ENCODE assay signal across 15 cellular contexts in the genomic region with DNA sequence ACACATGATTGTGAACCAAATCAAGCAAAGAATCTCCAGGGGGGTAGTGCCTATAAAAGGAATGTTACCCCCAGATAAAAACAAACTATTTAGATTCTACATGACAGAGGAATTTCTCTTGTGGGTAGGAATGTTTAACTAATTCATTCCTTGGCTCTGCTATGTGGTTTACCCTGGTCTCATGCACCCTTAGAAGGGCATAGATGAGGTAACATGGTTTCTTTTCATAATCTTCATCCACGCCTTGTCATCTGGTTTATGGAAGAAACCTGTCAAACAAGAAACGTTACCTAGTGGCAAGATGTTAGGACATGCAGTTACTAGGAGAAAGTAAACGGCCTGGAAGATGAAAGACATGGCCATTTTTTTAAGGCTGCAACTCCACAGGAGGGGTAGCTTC. TPM values are rescaled to one million over a fixed set of nuclear protein-coding genes. Genes with fewer than 3 reads are reported as not detected.
A peak's percentile ranks its signal among the peaks of the same experiment; 100 is the strongest.
DNase-seq lines count a peak whose midpoint lies in the region; ATAC-seq and TF ChIP-seq lines count a peak whose summit lies in the region.
"Had no signal": no experiment of that assay in that cellular context is flagged by ENCODE, and none has a peak within 500 bp of the region (broad histone marks: within the 10 kb centered on the region; RNA-seq: fewer than 3 reads in every experiment).

No MANE protein-coding gene starts in this region.

- H3K4me3 Mint-ChIP-seq in activated T-cell treated with anti-CD3 and anti-CD28 coated beads, Interleukin-2, amount 50 U/mL, for 24 hours, result no peak overlapping the region
- H3K4me3 Mint-ChIP-seq: activated CD8-positive, alpha-beta T cell treated with anti-CD3 and anti-CD28 coated beads, Interleukin-2, amount 10 ng/mL, durations not matched to agents 7 days and 5 days; IgD-negative memory B cell; nephron had no signal

- POLR2A ChIA-PET in GM10248 (lab: Yijun Ruan, JAX), result no interaction called here

- ATAC-seq in HG03460 (IDR thresholded peaks at IDR 0.05; ENCODE audit: unreplicated experiment), result no peak
- ATAC-seq: activated CD8-positive, alpha-beta T cell treated with anti-CD3 and anti-CD28 coated beads, Interleukin-2, amount 10 ng/mL, durations not matched to agents 7 days and 5 days had no signal

- no peak overlapping the region for H3K27ac Mint-ChIP-seq in activated T-cell treated with anti-CD3 and anti-CD28 coated beads, Interleukin-2, amount 50 U/mL, for 24 hours
- H3K27ac Mint-ChIP-seq: activated CD8-positive, alpha-beta T cell treated with anti-CD3 and anti-CD28 coated beads, Interleukin-2, amount 10 ng/mL, durations not matched to agents 7 days and 5 days; IgD-negative memory B cell; nephron had no signal

- CTCF ChIA-PET in GM10248 (lab: Yijun Ruan, JAX), result no interaction called here

- H3K36me3 Mint-ChIP-seq in activated T-cell treated with anti-CD3 and anti-CD28 coated beads, Interleukin-2, amount 50 U/mL, for 24 hours (ENCODE audit: low read depth), result no peaks in the 10 kb centered on the region

- DNase-seq in A172 (ENCODE audit: low spot score) (peak; percentile 60), HFF-Myc (ENCODE audit: extremely low read depth, low read depth) (peak; percentile 16), amniotic epithelial cell (ENCODE audit: low read depth) (peak; percentile 94), iris pigment epithelial cell (ENCODE audit: low read depth) (peak; percentile 61), GM10248 (ENCODE audit: extremely low spot score) (no peak)
- DNase-seq in activated T-cell treated with anti-CD3 and anti-CD28 coated beads, Interleukin-2, amount 50 U/mL, for 48 hours, result no peak
- DNase-seq in activated T-cell treated with anti-CD3 and anti-CD28 coated beads, Interleukin-2, amount 50 U/mL, for 24 hours, result no peak
- DNase-seq: activated CD8-positive, alpha-beta T cell treated with anti-CD3 and anti-CD28 coated beads, Interleukin-2, amount 10 ng/mL, durations not matched to agents 7 days and 5 days; anterior cingulate cortex; DMS 273 treated with DMSO at 0.1 percent for 48 hours; NCI-H1092 treated with DMSO at 0.1 percent for 48 hours had no signal

- H3K4me1 Mint-ChIP-seq in activated T-cell treated with anti-CD3 and anti-CD28 coated beads, Interleukin-2, amount 50 U/mL, for 24 hours (ENCODE audit: low read depth), result peaks cover 13% of the 10 kb centered on the region

- peaks cover 2% of the 10 kb centered on the region for H3K27me3 Mint-ChIP-seq in activated T-cell treated with anti-CD3 and anti-CD28 coated beads, Interleukin-2, amount 50 U/mL, for 24 hours
- H3K27me3 Mint-ChIP-seq: IgD-negative memory B cell had no signal

- no peak overlapping the region for H3K4me3 ChIP-seq in HFF-Myc (replicated peaks; ENCODE audit: low read depth, low read length)
- H3K4me3 ChIP-seq: lung had no signal

- H3K9me3 Mint-ChIP-seq in activated T-cell treated with anti-CD3 and anti-CD28 coated beads, Interleukin-2, amount 50 U/mL, for 24 hours, result peaks cover 14% of the 10 kb centered on the region

- no peak for TF ChIP-seq CTCF in HFF-Myc (IDR thresholded peaks at IDR 0.05; ENCODE audit: low read depth, low read length, missing control alignments)
- TF ChIP-seq CTCF in GM10248 (IDR thresholded peaks at IDR 0.05; ENCODE audit: control extremely low read depth, extremely low read depth, low read depth, missing control alignments), result no peak

RNA-seq across cellular contexts. Expression of gene STX11, which starts 45.4 kb away (rescaled TPM):
- 0.86 and 0.88 TPM in 2 replicates for total RNA-seq in A172 (2014; rRNA removed; shearing (Covaris generic))

Comparison
In these comparisons a context has a peak if more than half of its experiments do, and no peak if none do; other contexts are left out.
1. DNase-seq: peak in A172 (single experiment), HFF-Myc (single experiment), amniotic epithelial cell (single experiment) and iris pigment epithelial cell (single experiment); none in activated T-cell treated with anti-CD3 and anti-CD28 coated beads, Interleukin-2, amount 50 U/mL, for 48 hours (0 of 2), activated T-cell treated with anti-CD3 and anti-CD28 coated beads, Interleukin-2, amount 50 U/mL, for 24 hours (single experiment) and GM10248 (single experiment).